ENCODE assay signal across 30 cellular contexts in the genomic region with DNA sequence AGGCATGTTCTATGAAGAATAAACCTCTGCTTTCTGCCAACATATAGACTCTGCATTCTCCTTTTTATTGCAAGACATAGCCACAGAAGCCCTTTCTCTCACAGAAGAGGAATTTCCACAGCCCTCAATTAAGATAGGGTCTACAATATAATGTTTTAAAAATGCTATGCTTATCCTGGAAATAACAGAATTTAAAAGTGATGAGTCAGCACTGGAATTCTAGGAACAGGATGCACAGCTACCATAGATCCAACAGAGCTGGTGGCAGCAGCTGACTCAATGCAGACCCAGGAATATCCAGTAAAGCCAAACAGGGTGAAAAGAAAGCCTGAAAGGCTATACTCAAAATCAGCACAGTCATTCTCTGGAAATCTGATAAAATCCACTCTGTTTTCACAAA.
"Had no signal": no experiment of that assay in that cellular context is flagged by ENCODE, and none has a peak within 500 bp of the region (broad histone marks: within the 10 kb centered on the region; RNA-seq: fewer than 3 reads in every experiment).

No MANE protein-coding gene starts in this region.

- H3K9me3 Mint-ChIP-seq: dendritic cell treated with granulocyte-macrophage colony-stimulating factor and Interleukin-4, amounts not matched to agents 40 ng/mL and 50 ng/mL, for 4 days; neural progenitor cell; stimulated activated naive CD8-positive, alpha-beta T cell treated with anti-CD3 and anti-CD28 coated beads, Interleukin-15, Interleukin-2, amounts not matched to agents 100 ng/mL and 50 ng/mL, for 24 hours had no signal

- H2AFZ ChIP-seq: neural progenitor cell had no signal

- H3K27me3 ChIP-seq: adrenal gland, ascending aorta, breast epithelium, esophagus muscularis mucosa, neural progenitor cell, right atrium auricular region, uterus had no signal

- DNase-seq: activated CD4-positive, alpha-beta T cell treated with anti-CD3 and anti-CD28 coated beads for 48 hours; activated CD4-positive, alpha-beta T cell treated with anti-CD3 and anti-CD28 coated beads, Interleukin-2, amount 50 U/mL, for 48 hours; activated CD8-positive, alpha-beta memory T cell treated with anti-CD3 and anti-CD28 coated beads for 24 hours; activated effector memory CD4-positive, alpha-beta T cell treated with Interleukin-2 at 50 U/mL for 16 hours; activated naive CD4-positive, alpha-beta T cell treated with Interleukin-2 at 50 U/mL for 16 hours; adrenal gland; central memory CD4-positive, alpha-beta T cell; foreskin melanocyte; kidney glomerular epithelial cell; lower lobe of right lung; mesendoderm; natural killer cell; occipital lobe; stimulated activated CD4-positive, alpha-beta T cell treated with anti-CD3 and anti-CD28 coated beads, Interleukin-4, amount 100 ng/mL, for 1 hour; T-helper 17 cell; T1000; trophoblast cell; uterus; WERI-Rb-1 had no signal

- H3K36me3 Mint-ChIP-seq: activated naive CD8-positive, alpha-beta T cell; natural killer cell; neural progenitor cell had no signal

- ATAC-seq: activated CD4-positive, CD25-positive, alpha-beta regulatory T cell treated with anti-CD3 and anti-CD28 coated beads, Interleukin-2, amount 50 U/mL, for 24 hours; left lobe of liver; lower lobe of right lung; natural killer cell; T-helper 17 cell had no signal

- H3K36me3 ChIP-seq: adrenal gland, ascending aorta, breast epithelium, esophagus muscularis mucosa, lower lobe of right lung, neural progenitor cell, right atrium auricular region, thoracic aorta, uterus, WERI-Rb-1 had no signal

- H3K4me1 ChIP-seq: adrenal gland, ascending aorta, breast epithelium, esophagus muscularis mucosa, lower lobe of right lung, neural progenitor cell, right atrium auricular region, uterus had no signal

- H3K4me1 Mint-ChIP-seq: natural killer cell, neural progenitor cell, T-helper 17 cell had no signal

- H3K4me3 ChIP-seq: adrenal gland, ascending aorta, breast epithelium, esophagus muscularis mucosa, lower lobe of right lung, neural progenitor cell, right atrium auricular region, thoracic aorta, uterus had no signal

- H3K27ac Mint-ChIP-seq: activated naive CD8-positive, alpha-beta T cell; dendritic cell treated with granulocyte-macrophage colony-stimulating factor and Interleukin-4, amounts not matched to agents 40 ng/mL and 50 ng/mL, for 4 days; natural killer cell; neural progenitor cell; stimulated activated naive CD8-positive, alpha-beta T cell treated with anti-CD3 and anti-CD28 coated beads, Interleukin-15, Interleukin-2, amounts not matched to agents 100 ng/mL and 50 ng/mL, for 24 hours; T-helper 17 cell had no signal

- H3K27me3 Mint-ChIP-seq: activated naive CD8-positive, alpha-beta T cell; dendritic cell treated with granulocyte-macrophage colony-stimulating factor and Interleukin-4, amounts not matched to agents 40 ng/mL and 50 ng/mL, for 4 days; stimulated activated naive CD8-positive, alpha-beta T cell treated with anti-CD3 and anti-CD28 coated beads, Interleukin-15, Interleukin-2, amounts not matched to agents 100 ng/mL and 50 ng/mL, for 24 hours; T-helper 17 cell had no signal

- H3K4me3 Mint-ChIP-seq: activated naive CD8-positive, alpha-beta T cell; dendritic cell treated with granulocyte-macrophage colony-stimulating factor and Interleukin-4, amounts not matched to agents 40 ng/mL and 50 ng/mL, for 4 days; natural killer cell; neural progenitor cell; stimulated activated naive CD8-positive, alpha-beta T cell treated with anti-CD3 and anti-CD28 coated beads, Interleukin-15, Interleukin-2, amounts not matched to agents 100 ng/mL and 50 ng/mL, for 24 hours; T-helper 17 cell had no signal

- H3K4me2 ChIP-seq: neural progenitor cell had no signal

- H3K27ac ChIP-seq: adrenal gland, ascending aorta, breast epithelium, esophagus muscularis mucosa, lower lobe of right lung, neural progenitor cell, right atrium auricular region, thoracic aorta, uterus, WERI-Rb-1 had no signal

- H3K9ac ChIP-seq: neural progenitor cell had no signal

- H3K9me3 ChIP-seq: adrenal gland, ascending aorta, breast epithelium, esophagus muscularis mucosa, lower lobe of right lung, right atrium auricular region, thoracic aorta, uterus had no signal
